8 cellular contexts compared by ENCODE assay signal in the genomic region with DNA sequence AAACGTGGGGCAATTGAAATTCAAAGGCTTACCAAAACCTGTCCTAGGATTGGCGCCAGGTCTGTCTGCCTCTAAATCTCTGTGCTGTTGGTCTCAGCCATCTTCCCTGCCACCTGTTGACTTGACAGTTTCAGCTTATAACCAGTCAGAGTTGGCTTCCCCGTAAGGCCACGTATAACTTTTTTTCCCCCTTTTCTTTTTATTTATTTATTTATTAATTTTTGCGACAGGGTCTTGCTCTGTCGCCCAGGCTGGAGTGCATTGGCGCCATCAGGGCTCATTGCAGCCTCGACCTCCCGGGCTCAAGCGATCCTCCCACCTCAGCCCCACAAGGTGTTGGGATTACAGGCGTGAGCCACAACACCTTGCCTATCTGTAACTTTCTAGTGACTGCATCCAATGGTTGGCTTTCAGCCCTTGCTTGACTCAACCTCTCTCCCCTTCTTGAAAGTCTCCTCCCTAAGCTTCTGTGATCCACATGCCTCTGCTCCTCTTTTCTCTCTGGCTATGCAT. TPM values are rescaled to one million over a fixed set of nuclear protein-coding genes. Genes with fewer than 3 reads are reported as not detected.
DNase-seq lines count a peak whose midpoint lies in the region; ATAC-seq and TF ChIP-seq lines count a peak whose summit lies in the region.

No MANE protein-coding gene starts in this region.

- no peak for TF ChIP-seq POLR2A in esophagus muscularis mucosa (IDR thresholded peaks at IDR 0.05; ENCODE audit: low read depth)

- DNase-seq in RWPE2 (ENCODE audit: low spot score) (no peak), esophagus muscularis mucosa (ENCODE audit: extremely low spot score) (no peak), progenitor cell of endocrine pancreas (ENCODE audit: low spot score, unreplicated experiment) (no peak), GM13977 (ENCODE audit: low spot score) (no peak), kidney glomerular epithelial cell (lab: John Stamatoyannopoulos, UW) (no peak)

- H3K27ac ChIP-seq in RWPE2 (ENCODE audit: poor library complexity, severe bottlenecking) = peak overlapping the region; percentile 88
- peak overlapping the region; percentile 94 to 98 (median 98) for H3K27ac ChIP-seq in esophagus muscularis mucosa (replicated peaks in 1 of 4)

- H3K36me3 Mint-ChIP-seq in progenitor cell of endocrine pancreas (ENCODE audit: insufficient read depth) = peaks cover 4% of the 10 kb centered on the region

- TF ChIP-seq CTCF in RWPE2 (IDR thresholded peaks at IDR 0.05; ENCODE audit: poor library complexity, severe bottlenecking) (no peak), esophagus muscularis mucosa (IDR thresholded peaks at IDR 0.05) (no peak), progenitor cell of endocrine pancreas (IDR thresholded peaks at IDR 0.05; ENCODE audit: unreplicated experiment) (no peak), GM13977 (IDR thresholded peaks at IDR 0.05; ENCODE audit: extremely low read depth, insufficient read depth, missing control alignments) (no peak)

- WGBS in esophagus muscularis mucosa = 50% methylated on average over 11 of the region's 11 CpGs

- intact Hi-C loops in esophagus muscularis mucosa (cut with DNase I) = no loop called here

- H3K4me3 ChIP-seq in GM08714 (ENCODE audit: low read length) = peak overlapping the region; percentile 94; the same call in 1 of the 2 replicates
- H3K4me3 ChIP-seq in RWPE2 (ENCODE audit: severe bottlenecking) = peak overlapping the region; percentile 69
- peak overlapping the region; percentile 84 to 96 (median 94) for H3K4me3 ChIP-seq in esophagus muscularis mucosa

- H3K27me3 Mint-ChIP-seq in progenitor cell of endocrine pancreas = peaks cover 3% of the 10 kb centered on the region

- H3K36me3 ChIP-seq in RWPE2 (ENCODE audit: low read depth) (peaks cover 24% of the 10 kb centered on the region), esophagus muscularis mucosa (peaks cover 8 to 25% (median 24%) of the 10 kb centered on the region in 4 donors)

- H3K27me3 ChIP-seq in RWPE2 (ENCODE audit: insufficient read depth, poor library complexity, severe bottlenecking) = no peaks in the 10 kb centered on the region
- H3K27me3 ChIP-seq in esophagus muscularis mucosa = no peaks in the 10 kb centered on the region

- TF ChIP-seq EP300 in esophagus muscularis mucosa (IDR thresholded peaks at IDR 0.05) = no peak

- ATAC-seq in RWPE2 (ENCODE audit: low read depth) (no peak), HG03521 (IDR thresholded peaks at IDR 0.05; ENCODE audit: unreplicated experiment) (no peak), HG03039 (IDR thresholded peaks at IDR 0.05; ENCODE audit: unreplicated experiment) (no peak)

- peak overlapping the region; percentile 100 for H3K27ac Mint-ChIP-seq in progenitor cell of endocrine pancreas

- peaks cover 6% of the 10 kb centered on the region for H3K4me1 ChIP-seq in RWPE2 (ENCODE audit: insufficient read depth, poor library complexity, severe bottlenecking)
- H3K4me1 ChIP-seq in esophagus muscularis mucosa = peaks cover 26 to 39% (median 32%) of the 10 kb centered on the region in 4 donors

- no peaks in the 10 kb centered on the region for H3K9me3 Mint-ChIP-seq in progenitor cell of endocrine pancreas (ENCODE audit: low read depth)

- in situ Hi-C loops in GM13977 (cut with MboI; ENCODE audit: low pct_unique_long_range_greater_than_20kb, low sequenced_read_pairs, unreplicated experiment) = no loop called here

- peaks cover 20% of the 10 kb centered on the region for H3K4me1 Mint-ChIP-seq in progenitor cell of endocrine pancreas (ENCODE audit: low read depth)

- H3K4me3 Mint-ChIP-seq in progenitor cell of endocrine pancreas (ENCODE audit: low read depth) = peak overlapping the region; percentile 98

- H3K9me3 ChIP-seq in RWPE2 (ENCODE audit: severe bottlenecking) = no peaks in the 10 kb centered on the region
- H3K9me3 ChIP-seq in esophagus muscularis mucosa = no peaks in the 10 kb centered on the region

RNA-seq across cellular contexts. Expression of gene SYVN1, which starts 1.4 kb away (rescaled TPM):
- total RNA-seq in esophagus muscularis mucosa (10 to 100 TPM; 24.1 to 39.5 (median 27.5) TPM), progenitor cell of endocrine pancreas (48.4 and 49.0 TPM in 2 replicates)

RNA-seq across cellular contexts. Expression of gene MRPL49, which starts 13.6 kb away (rescaled TPM):
- total RNA-seq in esophagus muscularis mucosa = 100 to 1,000 TPM in 2 of 4 donors, 10 to 100 TPM in 2; 76.2 to 113 (median 91.5) TPM
- total RNA-seq in progenitor cell of endocrine pancreas = 38.8 and 39.6 TPM in 2 replicates

RNA-seq across cellular contexts. Expression of gene FAU, which starts 13.8 kb away (rescaled TPM):
- total RNA-seq in esophagus muscularis mucosa (1,000 to 10,000 TPM in 1 of 4 donors, 100 to 1,000 TPM in 3; 465 to 1,081 (median 716) TPM), progenitor cell of endocrine pancreas (607 and 611 TPM in 2 replicates)

RNA-seq across cellular contexts. Expression of gene ZNHIT2, which starts 18.2 kb away (rescaled TPM):
- total RNA-seq in esophagus muscularis mucosa (10 to 100 TPM in 3 of 4 donors, 1 to 10 TPM in 1; 7.5 to 24.4 (median 18.0) TPM), progenitor cell of endocrine pancreas (10.5 and 11.8 TPM in 2 replicates)

RNA-seq across cellular contexts. Expression of gene TM7SF2, which starts 24.0 kb away (rescaled TPM):
- total RNA-seq in esophagus muscularis mucosa (10 to 100 TPM in 3 of 4 donors, 1 to 10 TPM in 1; 8.8 to 17.2 (median 12.1) TPM), progenitor cell of endocrine pancreas (123 and 124 TPM in 2 replicates)
